In genomic region chr1:45872173-45872801, GRCh38 we compare ENCODE assay signal across 8 cellular contexts.
DNase-seq lines count a peak whose midpoint lies in the region; ATAC-seq and TF ChIP-seq lines count a peak whose summit lies in the region.
"Not testable (repeated sequence)": the region's sequence is repeated elsewhere in the genome, so short reads cannot be mapped to it uniquely, and the experiment has no call there.

No MANE protein-coding gene starts in this region.

- not testable (repeated sequence) for H3K27ac ChIP-seq in RWPE2 (ENCODE audit: poor library complexity, severe bottlenecking); mammary epithelial cell (ENCODE audit: insufficient read depth, low read depth, low read length)
- peak overlapping the region; percentile 69 for H3K27ac ChIP-seq in smooth muscle cell (ENCODE audit: low read depth)

- H3K79me2 ChIP-seq in mammary epithelial cell (ENCODE audit: insufficient read depth, low read length): peaks cover 22% of the 10 kb centered on the region
- not testable (repeated sequence) for H3K79me2 ChIP-seq in smooth muscle cell (ENCODE audit: low read depth)

- intact Hi-C loops in mammary epithelial cell (cut with micrococcal nuclease): not testable (repeated sequence)

- H3K9ac ChIP-seq in mammary epithelial cell (ENCODE audit: insufficient read depth, low read length); smooth muscle cell (ENCODE audit: low read depth): not testable (repeated sequence)

- TF ChIP-seq CTCF in RWPE2 (IDR thresholded peaks at IDR 0.05; ENCODE audit: poor library complexity, severe bottlenecking); mammary epithelial cell (conservative IDR thresholded peaks at IDR 0.05 in 1 of 2, IDR thresholded peaks at IDR 0.05 in 1 of 2; ENCODE audit: extremely low read depth in 1 of 2, insufficient read depth in 1 of 2, low read depth in 1 of 2, low read length in 2 of 2); smooth muscle cell (IDR thresholded peaks at IDR 0.05; ENCODE audit: borderline replicate concordance, insufficient read depth, poor library complexity, severe bottlenecking): not testable (repeated sequence)

- ATAC-seq in RWPE2 (ENCODE audit: low read depth): peak; percentile 68; the same call in 1 of the 3 replicates

- H3K4me1 ChIP-seq in RWPE2 (ENCODE audit: insufficient read depth, poor library complexity, severe bottlenecking); mammary epithelial cell (ENCODE audit: insufficient read depth, low read length); smooth muscle cell (ENCODE audit: low read depth): not testable (repeated sequence)

- BruUV-seq in mammary epithelial cell (replicated peaks; lab: Mats Ljungman, UMichigan): not testable (repeated sequence)

- not testable (repeated sequence) for H3F3A ChIP-seq in smooth muscle cell (ENCODE audit: low read depth)

- in situ Hi-C loops in mammary epithelial cell (cut with MboI; ENCODE audit: low sequenced_read_pairs in 2 of 2): not testable (repeated sequence)

- dilution Hi-C loops in mammary epithelial cell (cut with HindIII; ENCODE audit: low sequenced_read_pairs): not testable (repeated sequence)

- WGBS in mammary epithelial cell (ENCODE audit: low coverage, missing lambda C conversion rate): 76% methylated on average over 13 of the region's 14 CpGs
- WGBS in smooth muscle cell (ENCODE audit: low lambda C conversion rate): 76% methylated on average over 14 of the region's 14 CpGs

- H3K9me3 ChIP-seq in RWPE2 (ENCODE audit: severe bottlenecking); mammary epithelial cell (replicated peaks; ENCODE audit: insufficient read depth, low read length); smooth muscle cell (replicated peaks; ENCODE audit: low read depth): not testable (repeated sequence)

- peak; percentile 15 for DNase-seq in AG08396 (ENCODE audit: low spot score)
- DNase-seq in GM04503 (ENCODE audit: low read depth): peak; percentile 68
- peak; percentile 86 for DNase-seq in LHCN-M2 (ENCODE audit: low read depth)
- DNase-seq in RWPE2 (ENCODE audit: low spot score); smooth muscle cell (lab: John Stamatoyannopoulos, UW; ENCODE audit: unreplicated experiment): not testable (repeated sequence)
- peak; percentile 90 for DNase-seq in mammary epithelial cell
- peak; percentile 60 for DNase-seq in globus pallidus (ENCODE audit: low spot score)
- DNase-seq in midbrain (lab: John Stamatoyannopoulos, UW): peak; percentile 5

- not testable (repeated sequence) for H3K27me3 ChIP-seq in RWPE2 (ENCODE audit: insufficient read depth, poor library complexity, severe bottlenecking); mammary epithelial cell (ENCODE audit: insufficient read depth, low read length); smooth muscle cell (ENCODE audit: low read depth)

- CTCF ChIA-PET in mammary epithelial cell (lab: Charles Lee; ENCODE audit: low non-redundant PET): not testable (repeated sequence)

- H3K4me3 ChIP-seq in RWPE2 (ENCODE audit: severe bottlenecking); mammary epithelial cell (replicated peaks in 1 of 3; ENCODE audit: insufficient read depth in 1 of 3, low read depth in 2 of 3, low read length in 3 of 3); smooth muscle cell: not testable (repeated sequence)

- not testable (repeated sequence) for H2AFZ ChIP-seq in mammary epithelial cell (ENCODE audit: low read depth, low read length); smooth muscle cell (ENCODE audit: low read depth)

- not testable (repeated sequence) for H3K36me3 ChIP-seq in RWPE2 (ENCODE audit: low read depth); mammary epithelial cell (ENCODE audit: insufficient read depth, low read length); smooth muscle cell (ENCODE audit: low read depth)

- H3K4me2 ChIP-seq in mammary epithelial cell (ENCODE audit: insufficient read depth, low read depth, low read length) (peak overlapping the region; percentile 35), smooth muscle cell (peak overlapping the region; percentile 28)

- not testable (repeated sequence) for H4K20me1 ChIP-seq in mammary epithelial cell (ENCODE audit: insufficient read depth, low read length); smooth muscle cell (ENCODE audit: low read depth)
